Comparison of ENCODE assay signal across 8 cellular contexts in genomic region chrX:155263854-155264628, GRCh38. TPM values are rescaled to one million over a fixed set of nuclear protein-coding genes. Genes with fewer than 3 reads are reported as not detected.
A peak's percentile ranks its signal among the peaks of the same experiment; 100 is the strongest.
DNase-seq lines count a peak whose midpoint lies in the region; ATAC-seq, FAIRE-seq and TF ChIP-seq lines count a peak whose summit lies in the region.

TSS of gene RAB39B (minus strand) at chrX:155264491. CDS start at chrX:155264288, 203 bp downstream.

- peak; percentile 91 for DNase-seq in DMS53 (lab: John Stamatoyannopoulos, UW)
- peak; percentile 68 for DNase-seq in IMR-90
- DNase-seq in SHP77 treated with DMSO at 0.1 percent for 48 hours (lab: John Stamatoyannopoulos, UW), result peak; percentile 26
- peak; percentile 86 for DNase-seq in activated naive CD4-positive, alpha-beta T cell treated with anti-CD3 and anti-CD28 coated beads for 36 hours
- DNase-seq in head of caudate nucleus, result peak; percentile 67 to 93 (median 81)
- DNase-seq in pancreas, result peak; percentile 31 to 74 (median 52)
- DNase-seq in thyroid gland, result peak; percentile 45 to 61

- peaks cover 19% of the 10 kb centered on the region for H3K4me1 Mint-ChIP-seq in activated naive CD4-positive, alpha-beta T cell treated with anti-CD3 and anti-CD28 coated beads for 36 hours (ENCODE audit: low read depth)

- no peak within 1 kb of the TSS for H3K9ac ChIP-seq in IMR-90 (ENCODE audit: low read depth, low read length)

- no peak within 1 kb of the TSS for H4K91ac ChIP-seq in IMR-90 (ENCODE audit: insufficient read depth, low read depth, low read length)

- ATAC-seq in GM21526 (IDR thresholded peaks at IDR 0.05; ENCODE audit: low FRiP score, unreplicated experiment) (peak; percentile 87), IMR-90 (ENCODE audit: low read depth) (peak; percentile 97), pancreas (peak; percentile 93 to 98 (median 97))

- TF ChIP-seq POLR2A in IMR-90 (IDR thresholded peaks at IDR 0.05; ENCODE audit: low read depth, low read length) (no peak), thyroid gland (IDR thresholded peaks at IDR 0.05) (no peak)

- peak within 1 kb of the TSS; percentile 72 for H2AFZ ChIP-seq in IMR-90 (replicated peaks; ENCODE audit: low read length, poor library complexity)

- H4K20me1 ChIP-seq in IMR-90 (ENCODE audit: insufficient read depth, low read length), result no peaks in the 10 kb centered on the region

- H3K36me3 ChIP-seq in IMR-90 (ENCODE audit: control insufficient read depth, insufficient read depth, low read length) (no peaks in the 10 kb centered on the region), pancreas (no peaks in the 10 kb centered on the region), thyroid gland (no peaks in the 10 kb centered on the region)

- CTCF ChIA-PET in IMR-90 (lab: Yijun Ruan, JAX), result no interaction called here
- CTCF ChIA-PET in activated naive CD4-positive, alpha-beta T cell treated with anti-CD3 and anti-CD28 coated beads for 36 hours (lab: Charles Lee), result no interaction called here

- H3K4me3 ChIP-seq in IMR-90 (ENCODE audit: insufficient read depth, low read depth, low read length) (no peak within 1 kb of the TSS), pancreas (peak within 1 kb of the TSS; percentile 22 to 53 (median 37)), thyroid gland (replicated peaks in 1 of 3) (peak within 1 kb of the TSS in 2 of 3 donors; percentile 21 to 37)

- BruUV-seq in IMR-90 (replicated peaks; lab: Mats Ljungman, UMichigan), result no TSS peak

- H3K9me1 ChIP-seq in IMR-90 (ENCODE audit: insufficient read depth, low read length), result no peaks in the 10 kb centered on the region

- in situ Hi-C loops in IMR-90 (cut with MboI; ENCODE audit: low sequenced_read_pairs), result no loop called here

- no peak within 1 kb of the TSS for H2BK15ac ChIP-seq in IMR-90 (ENCODE audit: low read depth, low read length)

- peaks cover 4% of the 10 kb centered on the region for H3K36me3 Mint-ChIP-seq in activated naive CD4-positive, alpha-beta T cell treated with anti-CD3 and anti-CD28 coated beads for 36 hours (ENCODE audit: low read depth)

- H3K56ac ChIP-seq in IMR-90 (ENCODE audit: extremely low read depth, insufficient read depth, low read length), result no peak within 1 kb of the TSS

- dilution Hi-C loops in IMR-90 (cut with HindIII; ENCODE audit: low sequenced_read_pairs, unreplicated experiment), result no loop called here

- no peak for FAIRE-seq in pancreas (lab: Jason Lieb, UNC)

- WGBS in IMR-90 (ENCODE audit: extremely low coverage in 2 of 2, insufficient read length in 1 of 2), 2 experiments, result 26% methylated on average over 15 of the region's 58 CpGs; no CpG with 5 or more reads in 1 of the 2 experiments
- WGBS in pancreas, 2 donors, result 0 to 22% methylated on average over 55 to 58 of the region's 58 CpGs
- 0 to 5% methylated on average over 3 to 16 of the region's 58 CpGs for WGBS in thyroid gland, 2 donors

- no peak within 1 kb of the TSS for H4K8ac ChIP-seq in IMR-90 (ENCODE audit: low read depth in 2 of 2, low read length in 2 of 2)

- no peaks in the 10 kb centered on the region for H3K4me1 ChIP-seq in IMR-90 (ENCODE audit: control insufficient read depth, insufficient read depth, low read length)
- H3K4me1 ChIP-seq in pancreas, result no peaks in the 10 kb centered on the region
- no peaks in the 10 kb centered on the region for H3K4me1 ChIP-seq in thyroid gland

- no peak within 1 kb of the TSS for H2AK5ac ChIP-seq in IMR-90 (ENCODE audit: low read depth, low read length)

- H3K9me3 ChIP-seq in IMR-90 (ENCODE audit: control insufficient read depth, insufficient read depth, low read length) (peaks cover 2% of the 10 kb centered on the region; the same call in 1 of the 2 replicates), pancreas (no peaks in the 10 kb centered on the region), thyroid gland (no peaks in the 10 kb centered on the region)

- POLR2A ChIA-PET in IMR-90 (lab: Charles Lee; ENCODE audit: unreplicated experiment), result no interaction called here

- no peak within 1 kb of the TSS for H2BK5ac ChIP-seq in IMR-90 (ENCODE audit: low read depth, low read length, poor library complexity, severe bottlenecking)

- no peak within 1 kb of the TSS for H2BK20ac ChIP-seq in IMR-90 (ENCODE audit: low read depth, low read length)

- no peaks in the 10 kb centered on the region for H3K27me3 Mint-ChIP-seq in activated naive CD4-positive, alpha-beta T cell treated with anti-CD3 and anti-CD28 coated beads for 36 hours (ENCODE audit: low read depth)

- intact Hi-C loops in IMR-90 (cut with micrococcal nuclease), result no loop called here
- intact Hi-C loops in activated naive CD4-positive, alpha-beta T cell treated with anti-CD3 and anti-CD28 coated beads for 36 hours (cut with micrococcal nuclease), result loop anchor here (1.0 to 10.0 kb wide), 6 partner anchors 15 to 618 kb away; partner anchors contain the start of genes MPP1, SPRY3, TMLHE and VAMP7
- intact Hi-C loops in head of caudate nucleus (cut with DNase I), result no loop called here
- intact Hi-C loops in pancreas (cut with DNase I), result no loop called here
- intact Hi-C loops in thyroid gland (cut with DNase I), result no loop called here

- H3K18ac ChIP-seq in IMR-90 (ENCODE audit: low read depth, low read length), result no peak within 1 kb of the TSS

- no peak within 1 kb of the TSS for H2BK120ac ChIP-seq in IMR-90 (ENCODE audit: low read depth, low read length)

- H2AK9ac ChIP-seq in IMR-90 (replicated peaks; ENCODE audit: low read depth, low read length, poor library complexity), result peak within 1 kb of the TSS; percentile 85

- no peak within 1 kb of the TSS for H4K5ac ChIP-seq in IMR-90 (ENCODE audit: low read depth, low read length)

- H3K27ac ChIP-seq in IMR-90 (ENCODE audit: insufficient read depth, low read length) (no peak within 1 kb of the TSS), pancreas (no peak within 1 kb of the TSS), thyroid gland (no peak within 1 kb of the TSS)

- no peaks in the 10 kb centered on the region for H3K79me1 ChIP-seq in IMR-90 (ENCODE audit: low read depth in 1 of 2, low read length in 2 of 2)

- H3K23ac ChIP-seq in IMR-90 (ENCODE audit: low read depth, low read length), result no peak within 1 kb of the TSS

- H3K9me3 Mint-ChIP-seq in activated naive CD4-positive, alpha-beta T cell treated with anti-CD3 and anti-CD28 coated beads for 36 hours, result no peaks in the 10 kb centered on the region

- peak within 1 kb of the TSS; percentile 93 for H3K27ac Mint-ChIP-seq in activated naive CD4-positive, alpha-beta T cell treated with anti-CD3 and anti-CD28 coated beads for 36 hours

- no peak within 1 kb of the TSS for H3K14ac ChIP-seq in IMR-90 (replicated peaks; ENCODE audit: low read depth, low read length)

- no peak within 1 kb of the TSS for H3K4ac ChIP-seq in IMR-90 (ENCODE audit: low read depth, low read length)

- TF ChIP-seq CTCF in IMR-90 (conservative IDR thresholded peaks at IDR 0.05; ENCODE audit: low read depth, low read length) (no peak), pancreas (IDR thresholded peaks at IDR 0.05) (no peak), thyroid gland (IDR thresholded peaks at IDR 0.05) (no peak)

- H3K27me3 ChIP-seq in IMR-90 (ENCODE audit: control insufficient read depth, insufficient read depth, low read length) (no peaks in the 10 kb centered on the region), pancreas (no peaks in the 10 kb centered on the region), thyroid gland (no peaks in the 10 kb centered on the region)

- no peak within 1 kb of the TSS for H3K4me2 ChIP-seq in IMR-90 (ENCODE audit: low read depth, low read length)

- peak within 1 kb of the TSS; percentile 86 for H3K4me3 Mint-ChIP-seq in activated naive CD4-positive, alpha-beta T cell treated with anti-CD3 and anti-CD28 coated beads for 36 hours

- no peak for TF ChIP-seq RAD21 in IMR-90 (IDR thresholded peaks at IDR 0.05; ENCODE audit: low read length)

TF ChIP-seq in IMR-90, 13 proteins besides CTCF, POLR2A, EP300 and RAD21:
- TF ChIP-seq CEBPB (IDR thresholded peaks at IDR 0.05; ENCODE audit: low read depth, low read length), result peak; percentile 66; the same call in 1 of the 2 replicates
- TF ChIP-seq FOS (IDR thresholded peaks at IDR 0.05; ENCODE audit: low read depth, low read length), result peak; percentile 48; the same call in 1 of the 2 replicates
- TF ChIP-seq SMC3 (IDR thresholded peaks at IDR 0.05; ENCODE audit: low read depth, low read length), result no peak
- peak; percentile 71 for TF ChIP-seq MAFK (IDR thresholded peaks at IDR 0.05; ENCODE audit: low read depth, low read length)

RNA-seq across cellular contexts. Expression of gene RAB39B, which starts in this region (rescaled TPM):
- total RNA-seq in IMR-90 (2012; rRNA removed), result 0.54 and 0.56 TPM in 2 replicates
- 0.23 and 0.29 TPM in 2 replicates for polyA plus RNA-seq in IMR-90 (2012; rRNA removed)
- polyA plus RNA-seq in IMR-90 (2012; cell fraction: cytosol; rRNA removed), result 0.13 and 0.16 TPM in 2 replicates
- polyA plus RNA-seq in IMR-90 (2012; cell fraction: nucleus; rRNA removed; ENCODE audit: low replicate concordance), result 0.05 and 0.11 TPM in 2 replicates
- total RNA-seq in activated naive CD4-positive, alpha-beta T cell treated with anti-CD3 and anti-CD28 coated beads for 36 hours, result 10 to 100 TPM; 11.6 to 13.0 TPM
- total RNA-seq in pancreas, result 1 to 10 TPM in 5 of 6 donors, under 1 TPM in 1; 1.00 to 2.1 (median 1.2) TPM
- polyA plus RNA-seq in pancreas, result 1 to 10 TPM; 1.2 to 3.7 TPM
- total RNA-seq in thyroid gland, result 1 to 10 TPM; 2.1 to 4.3 (median 3.3) TPM

Comparison
In these comparisons a context has a peak if more than half of its experiments do, and no peak if none do; other contexts are left out.
1. Peak in DNase-seq and ATAC-seq in IMR-90; RNA of the gene not detected or under 1 TPM.
2. DNase-seq: peak in every context shown above with its lines; median percentile 91 in DMS53; 86 in activated naive CD4-positive, alpha-beta T cell treated with anti-CD3 and anti-CD28 coated beads for 36 hours; 81 in head of caudate nucleus; 68 in IMR-90; 53 in thyroid gland; 52 in pancreas; 26 in SHP77 treated with DMSO at 0.1 percent for 48 hours.